ENCODE assay signal across 13 cellular contexts in genomic region chr5:33690736-33691135, GRCh38.
DNase-seq lines count a peak whose midpoint lies in the region; ATAC-seq and TF ChIP-seq lines count a peak whose summit lies in the region.
"Had no signal": no experiment of that assay in that cellular context is flagged by ENCODE, and none has a peak within 500 bp of the region (broad histone marks: within the 10 kb centered on the region; RNA-seq: fewer than 3 reads in every experiment).

No MANE protein-coding gene starts in this region.

- no peaks in the 10 kb centered on the region for H3K79me2 ChIP-seq in Karpas-422 (ENCODE audit: low read length)

- TF ChIP-seq CTCF in heart left ventricle (IDR thresholded peaks at IDR 0.05) (no peak), fibroblast of pulmonary artery (IDR thresholded peaks at IDR 0.05; ENCODE audit: low read length, missing control alignments) (no peak), uterus (IDR thresholded peaks at IDR 0.05) (no peak)

- intact Hi-C loops in heart left ventricle (cut with DNase I), result no loop called here
- intact Hi-C loops in right cardiac atrium (cut with DNase I), result no loop called here
- intact Hi-C loops in uterus (cut with DNase I; ENCODE audit: low total_unique reads), result no loop called here

- DNase-seq in heart left ventricle (peak in 2 of 5 donors; percentile 15 to 18), right cardiac atrium (no peak), fibroblast of pulmonary artery (ENCODE audit: low read depth) (peak; percentile 86), stromal cell of bone marrow (ENCODE audit: low read depth) (peak; percentile 92), Karpas-422 (no peak), cerebellar nuclear complex (lab: John Stamatoyannopoulos, UW) (no peak), uterus (no peak)
- DNase-seq: activated CD4-positive, alpha-beta T cell treated with anti-CD3 and anti-CD28 coated beads, Interleukin-2, amount 10 ng/mL, durations not matched to agents 24 days and 14 days; aorta; NCI-H1436 had no signal

- H3K36me3 ChIP-seq in heart left ventricle (no peaks in the 10 kb centered on the region), Karpas-422 (ENCODE audit: insufficient read depth, low read length) (no peaks in the 10 kb centered on the region), uterus (no peaks in the 10 kb centered on the region)
- H3K36me3 ChIP-seq: neural progenitor cell had no signal

- H3K4me3 ChIP-seq in heart left ventricle (no peak overlapping the region), right cardiac atrium (ENCODE audit: low read length) (no peak overlapping the region), fibroblast of pulmonary artery (replicated peaks; ENCODE audit: low read depth, low read length) (no peak overlapping the region), Karpas-422 (ENCODE audit: low read length) (no peak overlapping the region), uterus (no peak overlapping the region)
- H3K4me3 ChIP-seq: A549, neural progenitor cell had no signal

- peaks cover 0 to 19% (median 7%) of the 10 kb centered on the region in 12 donors for H3K9me3 ChIP-seq in heart left ventricle
- H3K9me3 ChIP-seq in right cardiac atrium (ENCODE audit: control insufficient read depth, low read length), result peaks cover 1% of the 10 kb centered on the region
- peaks cover 5% of the 10 kb centered on the region; the same call in 1 of the 2 replicates for H3K9me3 ChIP-seq in Karpas-422 (ENCODE audit: low read length)
- H3K9me3 ChIP-seq in uterus, result no peaks in the 10 kb centered on the region

- H3K27ac ChIP-seq in heart left ventricle (no peak overlapping the region), right cardiac atrium (ENCODE audit: low read length) (no peak overlapping the region), Karpas-422 (ENCODE audit: low read length) (no peak overlapping the region), uterus (no peak overlapping the region)
- H3K27ac ChIP-seq: A549, neural progenitor cell had no signal

- H3K9me2 ChIP-seq in Karpas-422 (replicated peaks; ENCODE audit: insufficient read depth, low read length), result no peaks in the 10 kb centered on the region

- no peak overlapping the region for H3K4me2 ChIP-seq in Karpas-422 (ENCODE audit: low read depth, low read length, poor library complexity, severe bottlenecking)
- H3K4me2 ChIP-seq: A549, neural progenitor cell had no signal

- H4K20me1 ChIP-seq in Karpas-422 (ENCODE audit: insufficient read depth, low read depth, low read length), result no peaks in the 10 kb centered on the region

- TF ChIP-seq POLR2A in heart left ventricle (IDR thresholded peaks at IDR 0.05), result no peak
- no peak for TF ChIP-seq POLR2A in uterus (IDR thresholded peaks at IDR 0.05)

- ATAC-seq in heart left ventricle (peak in 3 of 4 donors; percentile 39 to 82 (median 54)), right cardiac atrium (no peak), SK-N-SH treated with all-trans-retinoic acid at 6 μM for 48 hours (peak; percentile 47; the same call in 2 of the 3 replicates)
- ATAC-seq: A549 had no signal

- H3K4me1 ChIP-seq in heart left ventricle, result peaks cover 0 to 13% (median 0%) of the 10 kb centered on the region in 12 donors
- no peaks in the 10 kb centered on the region for H3K4me1 ChIP-seq in right cardiac atrium (ENCODE audit: control insufficient read depth, insufficient read depth, low read length)
- H3K4me1 ChIP-seq in Karpas-422 (ENCODE audit: low read length), result no peaks in the 10 kb centered on the region
- H3K4me1 ChIP-seq in uterus, result no peaks in the 10 kb centered on the region
- H3K4me1 ChIP-seq: A549 had no signal

- H3K27me3 ChIP-seq in heart left ventricle (no peaks in the 10 kb centered on the region), right cardiac atrium (ENCODE audit: control insufficient read depth, insufficient read depth) (no peaks in the 10 kb centered on the region), Karpas-422 (ENCODE audit: low read length) (no peaks in the 10 kb centered on the region), uterus (no peaks in the 10 kb centered on the region)
- H3K27me3 ChIP-seq: neural progenitor cell had no signal

- 81 to 85% (median 83%) methylated on average over 8 of the region's 8 CpGs for WGBS in heart left ventricle, 4 donors
- 85% methylated on average over 8 of the region's 8 CpGs for WGBS in right cardiac atrium

- H3K9ac ChIP-seq in Karpas-422 (ENCODE audit: low read length), result no peak overlapping the region
- H3K9ac ChIP-seq: neural progenitor cell had no signal

- H2AFZ ChIP-seq in Karpas-422 (ENCODE audit: low read length), result no peak overlapping the region
- H2AFZ ChIP-seq: neural progenitor cell had no signal

TF ChIP-seq in SK-N-SH treated with all-trans-retinoic acid at 6 μM for 48 hours, 23 proteins besides CTCF, POLR2A, EP300 and RAD21:
- TF ChIP-seq TSHZ2 (CRISPR knock-in tag; IDR thresholded peaks at IDR 0.05) (no peak), ISL1 (CRISPR knock-in tag; IDR thresholded peaks at IDR 0.05) (no peak), ZFP3 (CRISPR knock-in tag; IDR thresholded peaks at IDR 0.05) (no peak)

Comparison
In these comparisons a context has a peak if more than half of its experiments do, and no peak if none do; other contexts are left out.
1. ATAC-seq: peak in heart left ventricle (3 of 4) and SK-N-SH treated with all-trans-retinoic acid at 6 μM for 48 hours (single experiment); none in right cardiac atrium (0 of 2).
2. DNase-seq: peak in fibroblast of pulmonary artery (single experiment) and stromal cell of bone marrow (single experiment); none in right cardiac atrium (0 of 3), Karpas-422 (single experiment), cerebellar nuclear complex (0 of 2) and uterus (0 of 2).